Comparison of ENCODE assay signal across 1 cellular context in the genomic region with DNA sequence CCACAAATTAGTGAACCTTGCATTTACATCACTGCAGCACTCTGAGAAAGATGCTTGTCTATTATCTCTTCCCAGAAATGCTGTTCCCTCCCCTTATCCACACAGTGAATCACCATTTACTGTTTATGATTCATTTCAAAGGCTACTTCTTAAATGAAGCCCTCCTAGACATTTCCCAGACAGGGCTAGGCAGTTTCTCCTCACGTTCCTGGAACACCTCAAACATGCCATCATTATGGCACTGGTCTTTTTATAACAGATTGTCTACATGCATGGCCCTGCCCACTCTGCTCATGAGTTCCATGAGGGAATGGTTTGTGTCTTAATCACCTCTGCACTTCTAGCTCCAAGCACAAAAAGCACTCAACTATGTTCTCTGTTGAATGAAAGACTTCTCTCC.
A peak's percentile ranks its signal among the peaks of the same experiment; 100 is the strongest.
TF ChIP-seq lines count a peak whose summit lies in the region.

No MANE protein-coding gene starts in this region.

TF ChIP-seq in K562, 482 proteins besides CTCF, POLR2A, EP300 and RAD21:
- TF ChIP-seq ZNF224 (CRISPR knock-in tag; IDR thresholded peaks at IDR 0.05) = no peak
- peak; percentile 79 for TF ChIP-seq FOSL1 (tag; conservative IDR thresholded peaks at IDR 0.05)
- no peak for TF ChIP-seq CBFB (CRISPR knock-in tag; IDR thresholded peaks at IDR 0.05)
- no peak for TF ChIP-seq ZNF780A (CRISPR knock-in tag; IDR thresholded peaks at IDR 0.05)
- TF ChIP-seq ZNF79 (CRISPR knock-in tag; IDR thresholded peaks at IDR 0.05; ENCODE audit: low read depth) = 0 out of 2 replicates have a peak, but pooled peaks have one; percentile 34
TF ChIP-seq in K562: peak in this region for 2.
